20 cellular contexts compared by ENCODE assay signal in the genomic region with DNA sequence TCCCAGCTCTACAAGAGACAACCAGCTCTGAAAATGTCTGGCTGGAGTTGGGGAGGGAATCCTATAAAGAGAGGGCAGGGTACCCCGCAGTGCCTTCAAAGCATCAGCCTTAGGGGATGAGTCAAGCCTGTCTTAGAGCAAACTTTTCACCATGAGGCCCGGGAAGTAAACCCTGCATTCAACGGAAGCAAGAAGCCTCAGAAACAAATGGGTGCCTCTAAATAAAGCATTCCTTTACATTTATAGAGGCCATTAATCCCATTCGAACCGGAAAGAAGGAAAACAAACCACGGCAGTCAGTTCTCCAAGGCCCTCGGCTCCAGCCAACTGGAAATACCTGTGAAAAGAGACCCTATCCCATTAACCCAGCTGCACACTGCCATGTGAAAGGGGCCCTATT. TPM values are rescaled to one million over a fixed set of nuclear protein-coding genes. Genes with fewer than 3 reads are reported as not detected.
DNase-seq lines count a peak whose midpoint lies in the region; ATAC-seq, FAIRE-seq and TF ChIP-seq lines count a peak whose summit lies in the region.
"Had no signal": no experiment of that assay in that cellular context is flagged by ENCODE, and none has a peak within 500 bp of the region (broad histone marks: within the 10 kb centered on the region; RNA-seq: fewer than 3 reads in every experiment).

No MANE protein-coding gene starts in this region.

- intact Hi-C loops in transverse colon (cut with DNase I; ENCODE audit: low total_unique reads), result no loop called here

- no peak overlapping the region for H3K4me3 ChIP-seq in HUES48 (ENCODE audit: low read depth, low read length)
- H3K4me3 ChIP-seq in astrocyte of the spinal cord (ENCODE audit: low read depth, low read length), result no peak overlapping the region
- no peak overlapping the region for H3K4me3 ChIP-seq in mesenchymal stem cell (ENCODE audit: insufficient read depth in 1 of 2, low read depth in 1 of 2, low read length in 2 of 2)
- no peak overlapping the region for H3K4me3 ChIP-seq in transverse colon
- H3K4me3 ChIP-seq: body of pancreas, lower lobe of right lung, uterus had no signal

- no peak overlapping the region for H3K14ac ChIP-seq in mesenchymal stem cell (ENCODE audit: low read length in 2 of 2)

- TF ChIP-seq CTCF in astrocyte of the spinal cord (IDR thresholded peaks at IDR 0.05; ENCODE audit: low read depth, low read length) (no peak), transverse colon (IDR thresholded peaks at IDR 0.05) (no peak)

- H3K9ac ChIP-seq in HUES48 (ENCODE audit: low read depth, low read length), result no peak overlapping the region; the same call in 1 of the 2 replicates
- no peak overlapping the region for H3K9ac ChIP-seq in mesenchymal stem cell (ENCODE audit: low read length)

- no peak overlapping the region for H2BK5ac ChIP-seq in mesenchymal stem cell (ENCODE audit: low read depth, low read length, poor library complexity, severe bottlenecking)

- peak overlapping the region; percentile 81 for H3K27ac ChIP-seq in HUES48 (ENCODE audit: low read depth, low read length)
- peak overlapping the region; percentile 85 for H3K27ac ChIP-seq in mesenchymal stem cell (ENCODE audit: low read length, poor library complexity, severe bottlenecking)
- peak overlapping the region in 3 of 4 donors; percentile 21 to 40 (median 37) for H3K27ac ChIP-seq in transverse colon
- H3K27ac ChIP-seq: body of pancreas, C4-2B, lower lobe of right lung had no signal

- peak; percentile 53 for DNase-seq in astrocyte of the spinal cord (ENCODE audit: low read depth, low spot score)
- peak; percentile 60 for DNase-seq in mesenchymal stem cell
- no peak for DNase-seq in transverse colon
- no peak for DNase-seq in RCC 7860 (ENCODE audit: low spot score)
- DNase-seq in frontal cortex (ENCODE audit: low spot score in 2 of 2), result no peak
- DNase-seq: activated CD4-positive, CD25-positive, alpha-beta regulatory T cell; activated gamma-delta T cell; body of pancreas; DND-41; effector CD4-positive, alpha-beta T cell; lower lobe of right lung; NCI-H1930; NCI-H524; stimulated activated naive B cell treated with anti-CD40 and anti-IgM and Interleukin-4, amounts not matched to agents 10 μg/mL and 1 μg/mL and 100 μg/mL, for 72 hours; uterus had no signal

- H3K36me3 ChIP-seq in HUES48 (ENCODE audit: control insufficient read depth, insufficient read depth, low read length), result peaks cover 8% of the 10 kb centered on the region; the same call in 1 of the 2 replicates
- H3K36me3 ChIP-seq in mesenchymal stem cell (ENCODE audit: control insufficient read depth in 1 of 2, insufficient read depth in 2 of 2, low read depth in 1 of 2, low read length in 2 of 2), result peaks cover 0 to 16% of the 10 kb centered on the region in 2 experiments
- H3K36me3 ChIP-seq in transverse colon, result no peaks in the 10 kb centered on the region
- H3K36me3 ChIP-seq: lower lobe of right lung, uterus had no signal

- no peaks in the 10 kb centered on the region for H3K79me1 ChIP-seq in mesenchymal stem cell (replicated peaks; ENCODE audit: low read length, poor library complexity, severe bottlenecking)

- H3K4ac ChIP-seq in mesenchymal stem cell (ENCODE audit: low read depth in 1 of 2, low read length in 2 of 2), result peak overlapping the region; percentile 49 to 64

- H3K23ac ChIP-seq in mesenchymal stem cell (ENCODE audit: low read length in 2 of 2), result no peak overlapping the region

- H2AFZ ChIP-seq in mesenchymal stem cell (ENCODE audit: low read depth, low read length), result no peak overlapping the region

- 3% methylated on average over 5 of the region's 7 CpGs for WGBS in mesenchymal stem cell
- 76% methylated on average over 7 of the region's 7 CpGs; no CpG with 5 or more reads in 1 of the 2 donors for WGBS in transverse colon (ENCODE audit: low coverage in 1 of 2), 2 donors

- H2BK120ac ChIP-seq in mesenchymal stem cell (ENCODE audit: low read depth, low read length), result peak overlapping the region; percentile 80

- H3K9me3 ChIP-seq in HUES48 (ENCODE audit: control insufficient read depth, insufficient read depth, low read length) (no peaks in the 10 kb centered on the region), mesenchymal stem cell (ENCODE audit: control insufficient read depth, low read length) (no peaks in the 10 kb centered on the region), transverse colon (no peaks in the 10 kb centered on the region)
- H3K9me3 ChIP-seq: body of pancreas, lower lobe of right lung, uterus had no signal

- H2AK5ac ChIP-seq in mesenchymal stem cell (ENCODE audit: low read length, severe bottlenecking), result peak overlapping the region; percentile 49

- peak overlapping the region; percentile 97 to 98 for H3K18ac ChIP-seq in mesenchymal stem cell (ENCODE audit: low read depth in 1 of 2, low read length in 2 of 2)

- H4K8ac ChIP-seq in mesenchymal stem cell (ENCODE audit: low read length), result no peak overlapping the region

- H3K4me1 ChIP-seq in HUES48 (ENCODE audit: control insufficient read depth, insufficient read depth, low read length) (peaks cover 52% of the 10 kb centered on the region), mesenchymal stem cell (ENCODE audit: control insufficient read depth, insufficient read depth, low read depth, low read length) (peaks cover 28% of the 10 kb centered on the region), transverse colon (peaks cover 17 to 44% (median 30%) of the 10 kb centered on the region in 4 donors)

- peak overlapping the region; percentile 13 to 76 for H2BK12ac ChIP-seq in mesenchymal stem cell (ENCODE audit: low read length in 2 of 2)

- in situ Hi-C loops in astrocyte of the spinal cord (cut with HindIII; ENCODE audit: low sequenced_read_pairs) (no loop called here), transverse colon (cut with MboI; ENCODE audit: low pct_ligation_motif_present in 1 of 4, low pct_unique_long_range_greater_than_20kb in 1 of 4, low sequenced_read_pairs in 3 of 4) (no loop called here)

- H3K27me3 ChIP-seq in HUES48 (ENCODE audit: control insufficient read depth, insufficient read depth, low read length), result no peaks in the 10 kb centered on the region
- no peaks in the 10 kb centered on the region for H3K27me3 ChIP-seq in mesenchymal stem cell (ENCODE audit: control insufficient read depth in 1 of 2, insufficient read depth in 1 of 2, low read length in 2 of 2)
- no peaks in the 10 kb centered on the region for H3K27me3 ChIP-seq in transverse colon
- H3K27me3 ChIP-seq: body of pancreas, uterus had no signal

- no peak for TF ChIP-seq EP300 in transverse colon (IDR thresholded peaks at IDR 0.05; ENCODE audit: low read depth)

- H4K91ac ChIP-seq in mesenchymal stem cell (ENCODE audit: low read length), result peak overlapping the region; percentile 89

- ATAC-seq in GM19397 (IDR thresholded peaks at IDR 0.05; ENCODE audit: unreplicated experiment), result no peak
- ATAC-seq: body of pancreas; lower lobe of right lung; stimulated activated naive B cell treated with anti-CD40 and anti-IgM and Interleukin-4, amounts not matched to agents 10 μg/mL and 1 μg/mL and 100 μg/mL, for 72 hours had no signal

- TF ChIP-seq POLR2A in transverse colon (IDR thresholded peaks at IDR 0.05), result no peak

- FAIRE-seq in RCC 7860 (lab: Jason Lieb, UNC), result no peak
- FAIRE-seq in frontal cortex (lab: Jason Lieb, UNC), result no peak

- no peak overlapping the region for H2BK15ac ChIP-seq in mesenchymal stem cell (ENCODE audit: low read depth, poor library complexity, severe bottlenecking)

- H3K4me2 ChIP-seq in mesenchymal stem cell (ENCODE audit: low read length, poor library complexity, severe bottlenecking), result no peak overlapping the region

RNA-seq across cellular contexts. Expression of gene ITGB5, which starts 4.4 kb away (rescaled TPM):
- polyA plus RNA-seq in mesenchymal stem cell (2013, experiment 1 of 2), result 478 TPM
- polyA plus RNA-seq in mesenchymal stem cell (2013, experiment 2 of 2), result 472 TPM
- 100 to 1,000 TPM in 2 of 4 donors, 10 to 100 TPM in 2; 62.8 to 572 (median 105) TPM for total RNA-seq in transverse colon
- 20.4 TPM for total RNA-seq in frontal cortex

RNA-seq across cellular contexts. Expression of gene MUC13, which starts 51.8 kb away (rescaled TPM):
- not detected for polyA plus RNA-seq in mesenchymal stem cell (2013, experiment 1 of 2)
- polyA plus RNA-seq in mesenchymal stem cell (2013, experiment 2 of 2), result not detected
- 100 to 1,000 TPM in 3 of 4 donors, 10 to 100 TPM in 1; 37.8 to 700 (median 401) TPM for total RNA-seq in transverse colon
- not detected for total RNA-seq in frontal cortex
- total RNA-seq: skeletal muscle tissue had no signal
- polyA plus RNA-seq: neural cell had no signal

Comparison
In these comparisons a context has a peak if more than half of its experiments do, and no peak if none do; other contexts are left out.
1. DNase-seq: peak in astrocyte of the spinal cord (single experiment) and mesenchymal stem cell (single experiment); none in transverse colon (single experiment), RCC 7860 (single experiment) and frontal cortex (0 of 2).
2. RNA of gene MUC13, which starts 51.8 kb away (total RNA-seq): 37.8 to 700 TPM in transverse colon; not detected in frontal cortex (single experiment); every median in the first group is over 10 times any median in the second.
3. Peak in every context shown above with its lines, with median percentiles within 50 percentile points of each other: H3K27ac ChIP-seq.